Comparison of ENCODE assay signal across 1 cellular context in genomic region chr2:20592106-20593071, GRCh38.
TF ChIP-seq lines count a peak whose summit lies in the region.

No MANE protein-coding gene starts in this region.

TF ChIP-seq in HepG2, 621 proteins besides CTCF, POLR2A, EP300 and RAD21 (continued from another document):
- TF ChIP-seq RERE (CRISPR knock-in tag; IDR thresholded peaks at IDR 0.05; ENCODE audit: low read depth), result no peak
- no peak for TF ChIP-seq NONO (IDR thresholded peaks at IDR 0.05)
- TF ChIP-seq NONO (CRISPR knock-in tag; conservative IDR thresholded peaks at IDR 0.05), result no peak
- no peak for TF ChIP-seq HCFC1 (IDR thresholded peaks at IDR 0.05; ENCODE audit: low read depth, low read length)
- TF ChIP-seq HMG20B (CRISPR knock-in tag; conservative IDR thresholded peaks at IDR 0.05), result no peak
- TF ChIP-seq KLF15 (CRISPR knock-in tag; IDR thresholded peaks at IDR 0.05; ENCODE audit: borderline replicate concordance), result no peak
- peak; percentile 50 for TF ChIP-seq JARID2 (CRISPR knock-in tag; IDR thresholded peaks at IDR 0.05; ENCODE audit: insufficient replicate concordance)
- TF ChIP-seq HOMEZ (CRISPR knock-in tag; IDR thresholded peaks at IDR 0.05; ENCODE audit: low read depth), result no peak
- TF ChIP-seq SIN3A (IDR thresholded peaks at IDR 0.05; ENCODE audit: borderline replicate concordance, low read depth, low read length), result no peak; the same call in 1 of the 2 replicates
- no peak for TF ChIP-seq ZNF468 (CRISPR knock-in tag; IDR thresholded peaks at IDR 0.05)
- TF ChIP-seq IRF2 (CRISPR knock-in tag; IDR thresholded peaks at IDR 0.05), result peak; percentile 16; the same call in 1 of the 2 replicates
- TF ChIP-seq, protein P1, sequence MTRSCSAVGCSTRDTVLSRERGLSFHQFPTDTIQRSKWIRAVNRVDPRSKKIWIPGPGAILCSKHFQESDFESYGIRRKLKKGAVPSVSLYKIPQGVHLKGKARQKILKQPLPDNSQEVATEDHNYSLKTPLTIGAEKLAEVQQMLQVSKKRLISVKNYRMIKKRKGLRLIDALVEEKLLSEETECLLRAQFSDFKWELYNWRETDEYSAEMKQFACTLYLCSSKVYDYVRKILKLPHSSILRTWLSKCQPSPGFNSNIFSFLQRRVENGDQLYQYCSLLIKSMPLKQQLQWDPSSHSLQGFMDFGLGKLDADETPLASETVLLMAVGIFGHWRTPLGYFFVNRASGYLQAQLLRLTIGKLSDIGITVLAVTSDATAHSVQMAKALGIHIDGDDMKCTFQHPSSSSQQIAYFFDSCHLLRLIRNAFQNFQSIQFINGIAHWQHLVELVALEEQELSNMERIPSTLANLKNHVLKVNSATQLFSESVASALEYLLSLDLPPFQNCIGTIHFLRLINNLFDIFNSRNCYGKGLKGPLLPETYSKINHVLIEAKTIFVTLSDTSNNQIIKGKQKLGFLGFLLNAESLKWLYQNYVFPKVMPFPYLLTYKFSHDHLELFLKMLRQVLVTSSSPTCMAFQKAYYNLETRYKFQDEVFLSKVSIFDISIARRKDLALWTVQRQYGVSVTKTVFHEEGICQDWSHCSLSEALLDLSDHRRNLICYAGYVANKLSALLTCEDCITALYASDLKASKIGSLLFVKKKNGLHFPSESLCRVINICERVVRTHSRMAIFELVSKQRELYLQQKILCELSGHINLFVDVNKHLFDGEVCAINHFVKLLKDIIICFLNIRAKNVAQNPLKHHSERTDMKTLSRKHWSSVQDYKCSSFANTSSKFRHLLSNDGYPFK (CRISPR knock-in tag; IDR thresholded peaks at IDR 0.05; ENCODE audit: borderline replicate concordance), result no peak
- TF ChIP-seq ZNF614 (CRISPR knock-in tag; IDR thresholded peaks at IDR 0.05; ENCODE audit: borderline replicate concordance), result no peak
- TF ChIP-seq ZNF282 (IDR thresholded peaks at IDR 0.05; ENCODE audit: partially characterized antibody), result no peak
- no peak; the same call in 1 of the 2 replicates for TF ChIP-seq ZNF709 (CRISPR knock-in tag; IDR thresholded peaks at IDR 0.05)
- TF ChIP-seq ATF1 (CRISPR knock-in tag; IDR thresholded peaks at IDR 0.05), result no peak
- TF ChIP-seq, protein P2, sequence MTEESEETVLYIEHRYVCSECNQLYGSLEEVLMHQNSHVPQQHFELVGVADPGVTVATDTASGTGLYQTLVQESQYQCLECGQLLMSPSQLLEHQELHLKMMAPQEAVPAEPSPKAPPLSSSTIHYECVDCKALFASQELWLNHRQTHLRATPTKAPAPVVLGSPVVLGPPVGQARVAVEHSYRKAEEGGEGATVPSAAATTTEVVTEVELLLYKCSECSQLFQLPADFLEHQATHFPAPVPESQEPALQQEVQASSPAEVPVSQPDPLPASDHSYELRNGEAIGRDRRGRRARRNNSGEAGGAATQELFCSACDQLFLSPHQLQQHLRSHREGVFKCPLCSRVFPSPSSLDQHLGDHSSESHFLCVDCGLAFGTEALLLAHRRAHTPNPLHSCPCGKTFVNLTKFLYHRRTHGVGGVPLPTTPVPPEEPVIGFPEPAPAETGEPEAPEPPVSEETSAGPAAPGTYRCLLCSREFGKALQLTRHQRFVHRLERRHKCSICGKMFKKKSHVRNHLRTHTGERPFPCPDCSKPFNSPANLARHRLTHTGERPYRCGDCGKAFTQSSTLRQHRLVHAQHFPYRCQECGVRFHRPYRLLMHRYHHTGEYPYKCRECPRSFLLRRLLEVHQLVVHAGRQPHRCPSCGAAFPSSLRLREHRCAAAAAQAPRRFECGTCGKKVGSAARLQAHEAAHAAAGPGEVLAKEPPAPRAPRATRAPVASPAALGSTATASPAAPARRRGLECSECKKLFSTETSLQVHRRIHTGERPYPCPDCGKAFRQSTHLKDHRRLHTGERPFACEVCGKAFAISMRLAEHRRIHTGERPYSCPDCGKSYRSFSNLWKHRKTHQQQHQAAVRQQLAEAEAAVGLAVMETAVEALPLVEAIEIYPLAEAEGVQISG (CRISPR knock-in tag; IDR thresholded peaks at IDR 0.05), result no peak
- TF ChIP-seq MAZ (IDR thresholded peaks at IDR 0.05; ENCODE audit: borderline replicate concordance, low read depth, low read length), result no peak
- TF ChIP-seq MAZ (CRISPR knock-in tag; IDR thresholded peaks at IDR 0.05; ENCODE audit: low read depth), result 0 out of 2 replicates have a peak, but pooled peaks have one; percentile 17
- no peak; the same call in 1 of the 2 replicates for TF ChIP-seq STAT5B (CRISPR knock-in tag; IDR thresholded peaks at IDR 0.05)
- no peak for TF ChIP-seq ZNF207 (IDR thresholded peaks at IDR 0.05; ENCODE audit: borderline replicate concordance)
- TF ChIP-seq ZFP36L2 (CRISPR knock-in tag; IDR thresholded peaks at IDR 0.05), result no peak
- TF ChIP-seq CENPX (CRISPR knock-in tag; IDR thresholded peaks at IDR 0.05), result no peak
- TF ChIP-seq ZNF556 (CRISPR knock-in tag; IDR thresholded peaks at IDR 0.05; ENCODE audit: borderline replicate concordance), result no peak
- no peak for TF ChIP-seq ZBTB20 (CRISPR knock-in tag; IDR thresholded peaks at IDR 0.05; ENCODE audit: borderline replicate concordance, low read depth)
- TF ChIP-seq TARDBP (CRISPR knock-in tag; IDR thresholded peaks at IDR 0.05), result no peak; the same call in 1 of the 2 replicates
- TF ChIP-seq TFAP4 (IDR thresholded peaks at IDR 0.05; ENCODE audit: borderline replicate concordance, low read depth), result no peak
- no peak for TF ChIP-seq CHD2 (IDR thresholded peaks at IDR 0.05; ENCODE audit: low read depth, low read length)
- TF ChIP-seq, protein P3, sequence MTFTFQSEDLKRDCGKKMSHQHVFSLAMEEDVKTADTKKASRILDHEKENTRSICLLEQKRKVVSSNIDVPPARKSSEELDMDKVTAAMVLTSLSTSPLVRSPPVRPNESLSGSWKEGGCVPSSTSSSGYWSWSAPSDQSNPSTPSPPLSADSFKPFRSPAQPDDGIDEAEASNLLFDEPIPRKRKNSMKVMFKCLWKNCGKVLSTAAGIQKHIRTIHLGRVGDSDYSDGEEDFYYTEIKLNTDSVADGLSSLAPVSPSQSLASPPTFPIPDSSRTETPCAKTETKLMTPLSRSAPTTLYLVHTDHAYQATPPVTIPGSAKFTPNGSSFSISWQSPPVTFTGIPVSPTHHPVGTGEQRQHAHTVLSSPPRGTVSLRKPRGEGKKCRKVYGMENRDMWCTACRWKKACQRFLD (CRISPR knock-in tag; IDR thresholded peaks at IDR 0.05; ENCODE audit: borderline replicate concordance), result no peak; the same call in 1 of the 2 replicates
- peak; percentile 42 for TF ChIP-seq KAT7 (CRISPR knock-in tag; IDR thresholded peaks at IDR 0.05; ENCODE audit: borderline replicate concordance)
- TF ChIP-seq ZNF775 (CRISPR knock-in tag; IDR thresholded peaks at IDR 0.05; ENCODE audit: borderline replicate concordance), result no peak
- TF ChIP-seq, protein P4, sequence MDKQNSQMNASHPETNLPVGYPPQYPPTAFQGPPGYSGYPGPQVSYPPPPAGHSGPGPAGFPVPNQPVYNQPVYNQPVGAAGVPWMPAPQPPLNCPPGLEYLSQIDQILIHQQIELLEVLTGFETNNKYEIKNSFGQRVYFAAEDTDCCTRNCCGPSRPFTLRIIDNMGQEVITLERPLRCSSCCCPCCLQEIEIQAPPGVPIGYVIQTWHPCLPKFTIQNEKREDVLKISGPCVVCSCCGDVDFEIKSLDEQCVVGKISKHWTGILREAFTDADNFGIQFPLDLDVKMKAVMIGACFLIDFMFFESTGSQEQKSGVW (CRISPR knock-in tag; IDR thresholded peaks at IDR 0.05; ENCODE audit: borderline replicate concordance), result no peak
- TF ChIP-seq YEATS2 (CRISPR knock-in tag; IDR thresholded peaks at IDR 0.05; ENCODE audit: borderline replicate concordance), result 0 out of 2 replicates have a peak, but pooled peaks have one; percentile 27
- TF ChIP-seq ZBTB21 (CRISPR knock-in tag; IDR thresholded peaks at IDR 0.05), result no peak
- TF ChIP-seq ZNF75D (CRISPR knock-in tag; IDR thresholded peaks at IDR 0.05; ENCODE audit: borderline replicate concordance), result no peak
- 0 out of 2 replicates have a peak, but pooled peaks have one; percentile 11 for TF ChIP-seq HMG20A (CRISPR knock-in tag; IDR thresholded peaks at IDR 0.05; ENCODE audit: borderline replicate concordance)
- TF ChIP-seq GABPB1 (CRISPR knock-in tag; IDR thresholded peaks at IDR 0.05), result no peak; the same call in 1 of the 2 replicates
- no peak for TF ChIP-seq ZNF253 (CRISPR knock-in tag; IDR thresholded peaks at IDR 0.05; ENCODE audit: borderline replicate concordance)
- TF ChIP-seq ADNP (CRISPR knock-in tag; IDR thresholded peaks at IDR 0.05), result no peak
- no peak for TF ChIP-seq RFX3 (CRISPR knock-in tag; IDR thresholded peaks at IDR 0.05)
